In genomic region chr3:62051506-62051905, GRCh38 we compare ENCODE assay signal across 8 cellular contexts.
DNase-seq lines count a peak whose midpoint lies in the region; ATAC-seq and TF ChIP-seq lines count a peak whose summit lies in the region.

No MANE protein-coding gene starts in this region.

- H2AK5ac ChIP-seq in mesendoderm (ENCODE audit: low read length): no peak overlapping the region

- DNase-seq in G401 (ENCODE audit: low spot score) (peak; percentile 55), NB4 (ENCODE audit: low read depth) (peak; percentile 4), body of pancreas (peak; percentile 33 to 78 (median 51)), mesendoderm (peak; percentile 56), omental fat pad (ENCODE audit: low spot score) (no peak), GM10248 (ENCODE audit: extremely low spot score) (no peak), GM20000 (ENCODE audit: low spot score) (no peak), activated T-cell treated with anti-CD3 and anti-CD28 coated beads for 4 hours (no peak)

- no peak overlapping the region for H4K5ac ChIP-seq in mesendoderm (ENCODE audit: low read length)

- H3K27me3 ChIP-seq in body of pancreas (no peaks in the 10 kb centered on the region), mesendoderm (ENCODE audit: insufficient read depth, low read length, poor library complexity) (no peaks in the 10 kb centered on the region)

- no peak overlapping the region for H2BK15ac ChIP-seq in mesendoderm (replicated peaks; ENCODE audit: low read depth)

- H2BK5ac ChIP-seq in mesendoderm (ENCODE audit: low read length): no peak overlapping the region

- intact Hi-C loops in body of pancreas (cut with DNase I): no loop called here

- H3K56ac ChIP-seq in mesendoderm (ENCODE audit: low read length): no peak overlapping the region

- POLR2A ChIA-PET in GM10248 (lab: Yijun Ruan, JAX): no interaction called here

- no peaks in the 10 kb centered on the region for H3K9me3 ChIP-seq in body of pancreas

- TF ChIP-seq POLR2A in NB4 (IDR thresholded peaks at IDR 0.05; ENCODE audit: extremely low read depth, insufficient read length) (no peak), body of pancreas (IDR thresholded peaks at IDR 0.05) (no peak)

- H3K4me3 ChIP-seq in NB4 (ENCODE audit: low read depth, low read length) (no peak overlapping the region), body of pancreas (no peak overlapping the region), mesendoderm (ENCODE audit: low read length) (no peak overlapping the region)

- H3K79me1 ChIP-seq in mesendoderm (ENCODE audit: low read length): peaks cover 4% of the 10 kb centered on the region

- in situ Hi-C loops in G401 (cut with HindIII; ENCODE audit: low sequenced_read_pairs): no loop called here

- H3K18ac ChIP-seq in mesendoderm (ENCODE audit: low read length): no peak overlapping the region

- TF ChIP-seq CTCF in NB4 (IDR thresholded peaks at IDR 0.05; ENCODE audit: low read depth, low read length) (no peak), body of pancreas (IDR thresholded peaks at IDR 0.05) (peak in 6 of 7 experiments; percentile 14 to 52 (median 34)), omental fat pad (IDR thresholded peaks at IDR 0.05) (no peak), GM10248 (IDR thresholded peaks at IDR 0.05; ENCODE audit: control extremely low read depth, extremely low read depth, low read depth, missing control alignments) (no peak), GM20000 (IDR thresholded peaks at IDR 0.05; ENCODE audit: extremely low read depth, missing control alignments) (no peak)

- no peak overlapping the region for H3K4me2 ChIP-seq in mesendoderm (ENCODE audit: low read length)

- no peak overlapping the region for H3K4ac ChIP-seq in mesendoderm (ENCODE audit: low read depth, low read length)

- H2BK120ac ChIP-seq in mesendoderm (ENCODE audit: low read depth, low read length): no peak overlapping the region

- no peaks in the 10 kb centered on the region for H3K36me3 ChIP-seq in body of pancreas (replicated peaks in 1 of 2; ENCODE audit: insufficient read depth in 1 of 2, low read depth in 2 of 2)
- H3K36me3 ChIP-seq in mesendoderm (ENCODE audit: control insufficient read depth, insufficient read depth, low read length): no peaks in the 10 kb centered on the region

- H3K4me1 ChIP-seq in body of pancreas (no peaks in the 10 kb centered on the region), mesendoderm (ENCODE audit: control insufficient read depth, low read depth, low read length) (peaks cover under 1% of the 10 kb centered on the region)

- ATAC-seq in body of pancreas (no peak), omental fat pad (ENCODE audit: low FRiP score) (no peak)

- 32 to 35% methylated on average over 3 of the region's 3 CpGs for WGBS in body of pancreas, 2 donors
- no CpG with 5 or more reads among the region's 3 CpGs for WGBS in mesendoderm (ENCODE audit: extremely low coverage, insufficient coverage, low lambda C conversion rate)

- no peak overlapping the region for H3K27ac ChIP-seq in body of pancreas
- no peak overlapping the region for H3K27ac ChIP-seq in mesendoderm (ENCODE audit: low read depth, low read length)

- H3K79me2 ChIP-seq in mesendoderm (ENCODE audit: control insufficient read depth, insufficient read depth, low read length): peaks cover 3% of the 10 kb centered on the region

- CTCF ChIA-PET in GM10248 (lab: Yijun Ruan, JAX): no interaction called here

- H3K9ac ChIP-seq in mesendoderm (ENCODE audit: low read length): no peak overlapping the region

- no peak overlapping the region for H3K23ac ChIP-seq in mesendoderm (ENCODE audit: low read length)

- H4K8ac ChIP-seq in mesendoderm (ENCODE audit: low read depth, low read length): no peak overlapping the region

Comparison
In these comparisons a context has a peak if more than half of its experiments do, and no peak if none do; other contexts are left out.
1. DNase-seq: peak in G401 (single experiment), NB4 (single experiment), body of pancreas (4 of 4) and mesendoderm (single experiment); none in omental fat pad (single experiment), GM10248 (single experiment), GM20000 (single experiment) and activated T-cell treated with anti-CD3 and anti-CD28 coated beads for 4 hours (single experiment).
2. CTCF ChIP-seq: peak in body of pancreas (6 of 7); none in NB4 (single experiment), omental fat pad (0 of 3), GM10248 (single experiment) and GM20000 (single experiment).